8 cellular contexts compared by ENCODE assay signal in the genomic region with DNA sequence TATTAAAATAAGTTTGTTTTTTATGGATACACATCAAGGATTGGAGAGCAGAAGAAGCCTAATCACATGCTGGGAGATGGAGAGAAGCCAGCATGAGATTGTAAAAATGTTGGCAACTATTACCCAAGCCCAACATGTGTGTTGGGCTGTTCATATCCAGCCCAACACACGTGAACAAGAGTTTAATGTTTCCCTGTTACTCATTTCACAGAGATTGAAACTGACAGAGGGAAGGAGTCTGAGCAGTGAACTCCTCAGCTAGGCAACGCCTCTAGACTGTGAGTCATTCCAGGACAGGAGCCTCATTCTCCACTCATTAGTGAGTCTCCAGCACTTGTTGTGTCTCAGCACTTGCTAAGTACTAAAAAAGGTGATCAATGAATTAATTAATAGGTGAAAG. TPM values are rescaled to one million over a fixed set of nuclear protein-coding genes. Genes with fewer than 3 reads are reported as not detected.
A peak's percentile ranks its signal among the peaks of the same experiment; 100 is the strongest.
DNase-seq lines count a peak whose midpoint lies in the region; ATAC-seq and TF ChIP-seq lines count a peak whose summit lies in the region.

No MANE protein-coding gene starts in this region.

- TF ChIP-seq CTCF in gastroesophageal sphincter (IDR thresholded peaks at IDR 0.05): no peak

- H3K4me1 ChIP-seq in gastroesophageal sphincter (no peaks in the 10 kb centered on the region), HAP-1 (peaks cover 17% of the 10 kb centered on the region), SJCRH30 (peaks cover 2% of the 10 kb centered on the region; the same call in 1 of the 2 replicates)

- H3K27me3 ChIP-seq in gastroesophageal sphincter (no peaks in the 10 kb centered on the region), HAP-1 (ENCODE audit: low read depth) (no peaks in the 10 kb centered on the region), SJCRH30 (no peaks in the 10 kb centered on the region)

- H3K27ac ChIP-seq in gastroesophageal sphincter: no peak overlapping the region
- no peak overlapping the region for H3K27ac ChIP-seq in SJCRH30

- H3K9me3 ChIP-seq in gastroesophageal sphincter: no peaks in the 10 kb centered on the region
- no peaks in the 10 kb centered on the region for H3K9me3 ChIP-seq in HAP-1
- H3K9me3 ChIP-seq in SJCRH30 (replicated peaks): peaks cover 2% of the 10 kb centered on the region; the same call in 1 of the 2 replicates

- H3K4me3 ChIP-seq in gastroesophageal sphincter (no peak overlapping the region), HAP-1 (no peak overlapping the region), SJCRH30 (no peak overlapping the region)

- in situ Hi-C loops in HAP-1 (cut with MboI; ENCODE audit: low sequenced_read_pairs): loop anchor here (25.0 kb wide), 1 partner anchor 762 kb away; no protein-coding TSS in a partner anchor

- DNase-seq in HS-27A (ENCODE audit: low read depth) (peak; percentile 71), NCI-H1092 (lab: John Stamatoyannopoulos, UW) (no peak), HAP-1 (ENCODE audit: low spot score in 2 of 2) (no peak), SJCRH30 (no peak)
- DNase-seq in central memory CD4-positive, alpha-beta T cell: no peak

- TF ChIP-seq EP300 in gastroesophageal sphincter (IDR thresholded peaks at IDR 0.05): no peak

- H3K36me3 ChIP-seq in gastroesophageal sphincter (no peaks in the 10 kb centered on the region), HAP-1 (replicated peaks) (no peaks in the 10 kb centered on the region), SJCRH30 (no peaks in the 10 kb centered on the region)

- ATAC-seq in GM18499 (IDR thresholded peaks at IDR 0.05; ENCODE audit: insufficient read depth, unreplicated experiment): peak; percentile 98
- ATAC-seq in GM21717 (IDR thresholded peaks at IDR 0.05; ENCODE audit: unreplicated experiment): peak; percentile 97
- ATAC-seq in gastroesophageal sphincter: peak; percentile 34

- no peak for TF ChIP-seq POLR2A in gastroesophageal sphincter (IDR thresholded peaks at IDR 0.05)

- WGBS in gastroesophageal sphincter (ENCODE audit: low coverage in 1 of 2), 2 donors: 35 to 54% methylated on average over 2 of the region's 2 CpGs

RNA-seq across cellular contexts. Expression of gene CMSS1, which starts 43.2 kb away (rescaled TPM):
- total RNA-seq in gastroesophageal sphincter: 10 to 100 TPM; 15.2 to 20.8 (median 16.6) TPM
- 93.8 and 95.5 TPM in 2 replicates for total RNA-seq in SJCRH30 (2014; rRNA removed; shearing (Covaris generic))

Comparison
In these comparisons a context has a peak if more than half of its experiments do, and no peak if none do; other contexts are left out.
1. ATAC-seq: peak in every context shown above with its lines; median percentile 98 in GM18499; 97 in GM21717; 34 in gastroesophageal sphincter.